Comparison of ENCODE assay signal across 31 cellular contexts in the genomic region with DNA sequence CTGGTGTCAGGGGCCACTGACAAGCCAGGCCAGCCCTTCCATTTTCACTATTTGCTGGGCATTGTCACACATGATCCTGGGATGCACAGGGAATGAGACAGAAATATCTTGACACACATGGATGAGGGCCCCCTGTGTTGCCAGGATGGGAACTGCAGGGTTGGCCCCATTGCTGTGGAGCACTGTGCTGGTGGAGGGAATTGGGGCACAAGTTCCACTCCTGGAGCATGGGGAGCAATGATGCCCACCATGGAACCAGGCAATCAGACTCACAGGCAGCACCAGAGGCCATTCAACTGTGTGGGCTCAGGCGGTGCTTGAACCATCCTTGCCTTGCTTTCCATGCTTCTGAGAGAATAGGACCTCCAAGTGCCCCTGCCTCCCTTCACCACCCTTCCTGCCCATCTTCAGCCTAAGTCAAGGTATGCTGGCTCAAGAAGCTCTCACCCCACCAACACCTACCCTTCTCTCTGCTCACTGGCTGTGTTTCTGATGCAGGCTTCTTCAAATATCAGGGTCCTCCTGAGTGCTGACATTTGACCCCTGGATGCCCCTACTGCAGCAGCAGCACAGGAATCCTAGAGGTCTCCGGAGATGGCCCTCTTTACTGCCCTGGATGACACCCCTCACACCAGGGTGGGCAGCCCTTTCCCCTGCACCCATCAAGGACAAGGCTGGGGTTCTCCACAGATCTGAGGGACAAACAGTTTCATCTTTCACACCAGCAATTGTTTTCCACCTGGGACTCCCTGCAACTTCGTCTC. TPM values are rescaled to one million over a fixed set of nuclear protein-coding genes. Genes with fewer than 3 reads are reported as not detected.
DNase-seq lines count a peak whose midpoint lies in the region; ATAC-seq and TF ChIP-seq lines count a peak whose summit lies in the region.
"Had no signal": no experiment of that assay in that cellular context is flagged by ENCODE, and none has a peak within 500 bp of the region (broad histone marks: within the 10 kb centered on the region; RNA-seq: fewer than 3 reads in every experiment).

No MANE protein-coding gene starts in this region.

- H3K79me2 ChIP-seq in HCT116 (ENCODE audit: insufficient read depth, low read length) = no peaks in the 10 kb centered on the region

- no peak overlapping the region for H3K27ac ChIP-seq in HCT116 (ENCODE audit: low read depth, low read length)
- no peak overlapping the region for H3K27ac ChIP-seq in endodermal cell (ENCODE audit: low read depth, low read length)
- H3K27ac ChIP-seq: C4-2B, left lung, neutrophil, prostate gland had no signal

- no peak for TF ChIP-seq POLR2A in HCT116 (IDR thresholded peaks at IDR 0.05; ENCODE audit: borderline replicate concordance, extremely low read depth, insufficient read depth, insufficient read length)

- DNase-seq in activated CD8-positive, alpha-beta memory T cell treated with anti-CD3 and anti-CD28 coated beads, Interleukin-2, amount 50 U/mL, for 4 hours = peak; percentile 4
- no peak for DNase-seq in activated CD8-positive, alpha-beta memory T cell treated with anti-CD3 and anti-CD28 coated beads, Interleukin-2, amount 50 U/mL, for 48 hours
- no peak for DNase-seq in HCT116 (ENCODE audit: low read depth, low spot score)
- peak; percentile 33 for DNase-seq in endodermal cell
- peak; percentile 34 for DNase-seq in posterior vena cava (ENCODE audit: low spot score)
- DNase-seq in HuH-7.5 (ENCODE audit: low spot score) = no peak
- no peak for DNase-seq in hypothalamus (lab: John Stamatoyannopoulos, UW)
- DNase-seq: activated CD4-positive, alpha-beta T cell treated with anti-CD3 and anti-CD28 coated beads for 48 hours; activated T-cell treated with anti-CD3 and anti-CD28 coated beads, Interleukin-2, amount 50 U/mL, for 48 hours; DMS53; HCEC 1CT; mesendoderm; NCI-H1048; NCI-H1694 treated with DMSO at 0.1 percent for 48 hours; NCI-H446 treated with DMSO at 0.1 percent for 48 hours; NCI-H82; SHP77 treated with DMSO at 0.1 percent for 48 hours; stimulated activated naive CD4-positive, alpha-beta T cell treated with Interleukin-2 at 50 U/mL for 16 hours had no signal

- no peaks in the 10 kb centered on the region for H3K4me1 ChIP-seq in HCT116 (ENCODE audit: control insufficient read depth in 1 of 2, insufficient read depth in 2 of 2, low read length in 2 of 2)
- H3K4me1 ChIP-seq in endodermal cell (ENCODE audit: control insufficient read depth, insufficient read depth, low read length) = peaks cover 8% of the 10 kb centered on the region
- H3K4me1 ChIP-seq: breast epithelium, left lung, prostate gland had no signal

- H3K4me1 Mint-ChIP-seq in endodermal cell = peaks cover 19% of the 10 kb centered on the region
- H3K4me1 Mint-ChIP-seq: activated naive CD4-positive, alpha-beta T cell treated with anti-CD3 and anti-CD28 coated beads, Interleukin-2, amount 50 U/mL, for 24 hours had no signal

- CTCF ChIA-PET in HCT116 (lab: Charles Lee) = no interaction called here

- intact Hi-C loops in HCT116 (cut with micrococcal nuclease) (no loop called here), posterior vena cava (cut with DNase I) (no loop called here)

- peaks cover 11 to 14% of the 10 kb centered on the region in 2 experiments; a peak in 2 of 4 replicates for H3K9me3 ChIP-seq in HCT116 (ENCODE audit: control insufficient read depth in 1 of 2, insufficient read depth in 1 of 2, low read depth in 1 of 2, low read length in 2 of 2)
- no peaks in the 10 kb centered on the region for H3K9me3 ChIP-seq in endodermal cell (ENCODE audit: control insufficient read depth, low read length)
- H3K9me3 ChIP-seq: prostate gland had no signal

- no peak overlapping the region for H3K27ac Mint-ChIP-seq in endodermal cell
- H3K27ac Mint-ChIP-seq: activated naive CD4-positive, alpha-beta T cell treated with anti-CD3 and anti-CD28 coated beads, Interleukin-2, amount 50 U/mL, for 24 hours had no signal

- no peaks in the 10 kb centered on the region for H3K9me2 ChIP-seq in HCT116 (ENCODE audit: insufficient read depth)

- H3K4me3 Mint-ChIP-seq in endodermal cell = no peak overlapping the region
- H3K4me3 Mint-ChIP-seq: activated naive CD4-positive, alpha-beta T cell treated with anti-CD3 and anti-CD28 coated beads, Interleukin-2, amount 50 U/mL, for 24 hours had no signal

- no peaks in the 10 kb centered on the region for H4K20me1 ChIP-seq in HCT116 (ENCODE audit: insufficient read depth)

- H3K27me3 ChIP-seq in HCT116 (ENCODE audit: insufficient read depth, low read length) (no peaks in the 10 kb centered on the region), endodermal cell (ENCODE audit: control insufficient read depth, insufficient read depth, low read length, poor library complexity, severe bottlenecking) (no peaks in the 10 kb centered on the region)
- H3K27me3 ChIP-seq: breast epithelium had no signal

- RAD21 ChIA-PET in HCT116 (lab: Charles Lee; ENCODE audit: low non-redundant PET in 1 of 2, low total read pairs in 2 of 2, uncharacterized antibody in 2 of 2, unreplicated experiment in 2 of 2) = no interaction called here

- no TSS peak for BruUV-seq in HCT116 (replicated peaks; lab: Mats Ljungman, UMichigan)

- H2AFZ ChIP-seq in HCT116 (ENCODE audit: low read depth, low read length, poor library complexity, severe bottlenecking) = no peak overlapping the region

- H3K4me3 ChIP-seq in HCT116 (replicated peaks in 1 of 2; ENCODE audit: low read depth in 1 of 2, low read length in 2 of 2) (no peak overlapping the region), endodermal cell (ENCODE audit: low read length) (no peak overlapping the region)
- H3K4me3 ChIP-seq: breast epithelium, gastroesophageal sphincter, left lung, prostate gland had no signal

- H3K9me3 Mint-ChIP-seq in endodermal cell = peaks cover 10% of the 10 kb centered on the region
- H3K9me3 Mint-ChIP-seq: activated naive CD4-positive, alpha-beta T cell treated with anti-CD3 and anti-CD28 coated beads, Interleukin-2, amount 50 U/mL, for 24 hours had no signal

- no peaks in the 10 kb centered on the region for H3K36me3 Mint-ChIP-seq in endodermal cell (ENCODE audit: low read depth)
- H3K36me3 Mint-ChIP-seq: IgD-negative memory B cell had no signal

- ATAC-seq in HCT116 = no peak
- ATAC-seq in GM21737 (IDR thresholded peaks at IDR 0.05; ENCODE audit: unreplicated experiment) = no peak
- ATAC-seq: gastroesophageal sphincter, left lung had no signal

- TF ChIP-seq CTCF in HCT116 (IDR thresholded peaks at IDR 0.05 in 2 of 3, conservative IDR thresholded peaks at IDR 0.05 in 1 of 3; ENCODE audit: borderline replicate concordance in 1 of 3, insufficient read depth in 1 of 3, low read depth in 2 of 3, low read length in 2 of 3) (0 out of 6 replicates have a peak, but pooled peaks of 2 of the 3 experiments have one; percentile 2 to 7), endodermal cell (conservative IDR thresholded peaks at IDR 0.05) (no peak)

- H3K36me3 ChIP-seq in HCT116 (ENCODE audit: control insufficient read depth in 1 of 2, insufficient read depth in 2 of 2, low read length in 2 of 2) (no peaks in the 10 kb centered on the region), endodermal cell (ENCODE audit: control insufficient read depth, insufficient read depth, low read length) (no peaks in the 10 kb centered on the region)
- H3K36me3 ChIP-seq: breast epithelium, gastroesophageal sphincter, left lung, neutrophil, prostate gland had no signal

- 84 to 94% methylated on average over 2 to 3 of the region's 3 CpGs for WGBS in endodermal cell (ENCODE audit: insufficient coverage in 1 of 2, insufficient read length in 1 of 2), 2 experiments

- no peak for TF ChIP-seq RAD21 in HCT116 (IDR thresholded peaks at IDR 0.05; ENCODE audit: low read depth)

- peaks cover 5% of the 10 kb centered on the region for H3K27me3 Mint-ChIP-seq in endodermal cell (ENCODE audit: insufficient read depth)
- H3K27me3 Mint-ChIP-seq: activated naive CD4-positive, alpha-beta T cell treated with anti-CD3 and anti-CD28 coated beads, Interleukin-2, amount 50 U/mL, for 24 hours had no signal

- no peak overlapping the region for H3K4me2 ChIP-seq in HCT116 (ENCODE audit: low read length)

- H3K9ac ChIP-seq in HCT116 (ENCODE audit: low read length) (no peak overlapping the region), endodermal cell (ENCODE audit: extremely low read depth, low read length, poor library complexity, severe bottlenecking) (no peak overlapping the region)

- POLR2A ChIA-PET in HCT116 (lab: Charles Lee) = no interaction called here

RNA-seq across cellular contexts. Expression of gene ADRA2B, which starts 11.0 kb away (rescaled TPM):
- 0.47 TPM for total RNA-seq in HCT116 (2021; ENCODE audit: unreplicated experiment)
- polyA plus RNA-seq in HCT116 (2012) = 0.21 and 0.27 TPM in 2 replicates
- total RNA-seq in endodermal cell = 1 to 10 TPM; 2.4 to 3.8 TPM
- polyA plus RNA-seq in endodermal cell (2013, experiment 1 of 2) = 0.96 TPM
- polyA plus RNA-seq in endodermal cell (2013, experiment 2 of 2) = 1.1 TPM
- total RNA-seq in posterior vena cava = 1 to 10 TPM; 4.1 to 7.1 TPM
- total RNA-seq: A172, fibroblast of lung, G401, temporal lobe had no signal
- polyA plus RNA-seq: IgD-negative memory B cell had no signal

RNA-seq across cellular contexts. Expression of gene ASTL, which starts 33.0 kb away (rescaled TPM):
- 0.34 TPM for total RNA-seq in HCT116 (2021; ENCODE audit: unreplicated experiment)
- polyA plus RNA-seq in HCT116 (2012) = 0.09 and 0.56 TPM in 2 replicates
- total RNA-seq in endodermal cell = not detected
- 0.18 TPM for polyA plus RNA-seq in endodermal cell (2013, experiment 1 of 2)
- polyA plus RNA-seq in endodermal cell (2013, experiment 2 of 2) = not detected
- total RNA-seq in posterior vena cava = not detected
- total RNA-seq: A172, fibroblast of lung, gastroesophageal sphincter, left lung, temporal lobe had no signal
- polyA plus RNA-seq: fibroblast of lung, IgD-negative memory B cell had no signal

RNA-seq across cellular contexts. Expression of gene DUSP2, which starts 39.9 kb away (rescaled TPM):
- total RNA-seq in HCT116 (2021; ENCODE audit: unreplicated experiment) = 24.5 TPM
- polyA plus RNA-seq in HCT116 (2012) = 21.5 and 25.6 TPM in 2 replicates
- 1 to 10 TPM; 1.6 to 2.2 TPM for total RNA-seq in endodermal cell
- polyA plus RNA-seq in endodermal cell (2013, experiment 1 of 2) = 0.82 TPM
- 0.66 TPM for polyA plus RNA-seq in endodermal cell (2013, experiment 2 of 2)
- total RNA-seq in posterior vena cava = 1 to 10 TPM; 3.5 to 3.8 TPM

Comparison
In these comparisons a context has a peak if more than half of its experiments do, and no peak if none do; other contexts are left out.
1. DNase-seq: peak in activated CD8-positive, alpha-beta memory T cell treated with anti-CD3 and anti-CD28 coated beads, Interleukin-2, amount 50 U/mL, for 4 hours (single experiment), endodermal cell (single experiment) and posterior vena cava (single experiment); none in activated CD8-positive, alpha-beta memory T cell treated with anti-CD3 and anti-CD28 coated beads, Interleukin-2, amount 50 U/mL, for 48 hours (single experiment), HCT116 (single experiment), HuH-7.5 (single experiment) and hypothalamus (0 of 51).